1 cellular context compared by ENCODE assay signal in the genomic region with DNA sequence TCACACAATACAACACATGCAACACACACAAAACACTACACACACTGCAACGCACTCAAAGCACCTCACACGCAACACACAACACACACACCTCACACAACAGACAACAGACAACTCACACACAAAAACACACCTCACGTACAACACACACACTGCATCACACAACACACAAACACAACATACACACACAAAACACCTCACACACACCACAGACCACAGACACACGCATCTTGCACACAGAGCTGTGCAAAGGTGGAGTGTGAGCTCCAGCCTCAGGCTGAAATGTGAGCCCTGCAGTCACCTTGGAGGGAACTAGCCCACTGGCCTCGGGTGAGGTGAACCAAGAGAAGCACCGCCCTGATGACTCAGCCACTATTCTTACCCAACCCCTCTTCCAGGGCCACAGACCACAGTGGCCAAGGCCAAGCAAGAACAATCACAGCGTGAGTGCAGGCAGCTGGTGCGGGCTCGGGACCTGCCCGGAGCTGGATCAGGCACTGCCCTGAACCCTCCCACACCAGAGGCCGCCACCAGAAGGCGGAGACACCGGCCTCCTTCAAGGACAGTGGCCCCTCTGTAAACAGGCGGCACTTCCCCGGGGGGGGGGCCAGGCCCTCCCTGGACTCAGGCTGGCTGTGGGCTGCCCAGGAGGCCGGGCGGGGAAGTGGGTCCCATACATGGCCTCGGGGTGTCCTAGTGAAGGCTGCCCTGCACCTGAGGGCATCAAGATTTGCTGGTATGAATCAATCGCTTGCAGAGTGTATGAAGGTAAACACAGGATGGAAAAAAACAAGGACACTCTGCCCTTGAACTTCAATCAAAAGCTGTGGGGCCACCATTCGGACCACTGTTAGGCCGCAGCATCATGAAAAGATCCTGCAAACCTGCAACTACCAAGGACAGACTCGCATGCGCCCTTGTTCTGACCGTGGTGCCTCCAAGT.
TF ChIP-seq lines count a peak whose summit lies in the region.

No MANE protein-coding gene starts in this region.

TF ChIP-seq in HepG2, 621 proteins besides CTCF, POLR2A, EP300 and RAD21 (continued from another document and continues in another):
- TF ChIP-seq, protein P1, sequence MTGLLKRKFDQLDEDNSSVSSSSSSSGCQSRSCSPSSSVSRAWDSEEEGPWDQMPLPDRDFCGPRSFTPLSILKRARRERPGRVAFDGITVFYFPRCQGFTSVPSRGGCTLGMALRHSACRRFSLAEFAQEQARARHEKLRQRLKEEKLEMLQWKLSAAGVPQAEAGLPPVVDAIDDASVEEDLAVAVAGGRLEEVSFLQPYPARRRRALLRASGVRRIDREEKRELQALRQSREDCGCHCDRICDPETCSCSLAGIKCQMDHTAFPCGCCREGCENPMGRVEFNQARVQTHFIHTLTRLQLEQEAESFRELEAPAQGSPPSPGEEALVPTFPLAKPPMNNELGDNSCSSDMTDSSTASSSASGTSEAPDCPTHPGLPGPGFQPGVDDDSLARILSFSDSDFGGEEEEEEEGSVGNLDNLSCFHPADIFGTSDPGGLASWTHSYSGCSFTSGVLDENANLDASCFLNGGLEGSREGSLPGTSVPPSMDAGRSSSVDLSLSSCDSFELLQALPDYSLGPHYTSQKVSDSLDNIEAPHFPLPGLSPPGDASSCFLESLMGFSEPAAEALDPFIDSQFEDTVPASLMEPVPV (CRISPR knock-in tag; IDR thresholded peaks at IDR 0.05): peak; percentile 57; the same call in 1 of the 2 replicates
- TF ChIP-seq SMAD1 (CRISPR knock-in tag; IDR thresholded peaks at IDR 0.05; ENCODE audit: borderline replicate concordance, low read depth) (peak; percentile 51; the same call in 1 of the 2 replicates), ZNF343 (CRISPR knock-in tag; IDR thresholded peaks at IDR 0.05) (no peak), ISL2 (CRISPR knock-in tag; IDR thresholded peaks at IDR 0.05) (peak; percentile 69), MXI1 (IDR thresholded peaks at IDR 0.05; ENCODE audit: borderline replicate concordance, low read depth, low read length) (peak; percentile 61; the same call in 1 of the 3 replicates), MTF2 (CRISPR knock-in tag; IDR thresholded peaks at IDR 0.05; ENCODE audit: borderline replicate concordance) (no peak), STAT5B (CRISPR knock-in tag; IDR thresholded peaks at IDR 0.05) (no peak), ZNF720 (CRISPR knock-in tag; IDR thresholded peaks at IDR 0.05) (no peak), DR1 (CRISPR knock-in tag; IDR thresholded peaks at IDR 0.05) (peak; percentile 64; the same call in 1 of the 2 replicates), CBFB (CRISPR knock-in tag; IDR thresholded peaks at IDR 0.05) (peak; percentile 94), ZNF713 (CRISPR knock-in tag; IDR thresholded peaks at IDR 0.05) (no peak), CC2D1A (CRISPR knock-in tag; IDR thresholded peaks at IDR 0.05) (peak; percentile 76; the same call in 1 of the 2 replicates), SOX6 (IDR thresholded peaks at IDR 0.05) (no peak), SOX6 (CRISPR knock-in tag; IDR thresholded peaks at IDR 0.05) (peak; percentile 99), SP5 (CRISPR knock-in tag; IDR thresholded peaks at IDR 0.05; ENCODE audit: borderline replicate concordance, low read depth) (peak; percentile 93), BORCS8-MEF2B (CRISPR knock-in tag; IDR thresholded peaks at IDR 0.05) (no peak; the same call in 1 of the 2 replicates), MEIS1 (CRISPR knock-in tag; IDR thresholded peaks at IDR 0.05; ENCODE audit: borderline replicate concordance) (peak; percentile 71; the same call in 1 of the 2 replicates), ADNP (CRISPR knock-in tag; IDR thresholded peaks at IDR 0.05) (peak; percentile 25), NR2F6 (IDR thresholded peaks at IDR 0.05) (peak; percentile 73), NR2F6 (CRISPR knock-in tag; IDR thresholded peaks at IDR 0.05) (peak; percentile 88), TARDBP (CRISPR knock-in tag; IDR thresholded peaks at IDR 0.05) (peak; percentile 86; the same call in 1 of the 2 replicates), ZNF24 (IDR thresholded peaks at IDR 0.05) (no peak), SALL2 (CRISPR knock-in tag; IDR thresholded peaks at IDR 0.05) (no peak; the same call in 1 of the 2 replicates)
- TF ChIP-seq, protein P2, sequence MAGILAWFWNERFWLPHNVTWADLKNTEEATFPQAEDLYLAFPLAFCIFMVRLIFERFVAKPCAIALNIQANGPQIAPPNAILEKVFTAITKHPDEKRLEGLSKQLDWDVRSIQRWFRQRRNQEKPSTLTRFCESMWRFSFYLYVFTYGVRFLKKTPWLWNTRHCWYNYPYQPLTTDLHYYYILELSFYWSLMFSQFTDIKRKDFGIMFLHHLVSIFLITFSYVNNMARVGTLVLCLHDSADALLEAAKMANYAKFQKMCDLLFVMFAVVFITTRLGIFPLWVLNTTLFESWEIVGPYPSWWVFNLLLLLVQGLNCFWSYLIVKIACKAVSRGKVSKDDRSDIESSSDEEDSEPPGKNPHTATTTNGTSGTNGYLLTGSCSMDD (CRISPR knock-in tag; IDR thresholded peaks at IDR 0.05): no peak
- TF ChIP-seq, protein P3, sequence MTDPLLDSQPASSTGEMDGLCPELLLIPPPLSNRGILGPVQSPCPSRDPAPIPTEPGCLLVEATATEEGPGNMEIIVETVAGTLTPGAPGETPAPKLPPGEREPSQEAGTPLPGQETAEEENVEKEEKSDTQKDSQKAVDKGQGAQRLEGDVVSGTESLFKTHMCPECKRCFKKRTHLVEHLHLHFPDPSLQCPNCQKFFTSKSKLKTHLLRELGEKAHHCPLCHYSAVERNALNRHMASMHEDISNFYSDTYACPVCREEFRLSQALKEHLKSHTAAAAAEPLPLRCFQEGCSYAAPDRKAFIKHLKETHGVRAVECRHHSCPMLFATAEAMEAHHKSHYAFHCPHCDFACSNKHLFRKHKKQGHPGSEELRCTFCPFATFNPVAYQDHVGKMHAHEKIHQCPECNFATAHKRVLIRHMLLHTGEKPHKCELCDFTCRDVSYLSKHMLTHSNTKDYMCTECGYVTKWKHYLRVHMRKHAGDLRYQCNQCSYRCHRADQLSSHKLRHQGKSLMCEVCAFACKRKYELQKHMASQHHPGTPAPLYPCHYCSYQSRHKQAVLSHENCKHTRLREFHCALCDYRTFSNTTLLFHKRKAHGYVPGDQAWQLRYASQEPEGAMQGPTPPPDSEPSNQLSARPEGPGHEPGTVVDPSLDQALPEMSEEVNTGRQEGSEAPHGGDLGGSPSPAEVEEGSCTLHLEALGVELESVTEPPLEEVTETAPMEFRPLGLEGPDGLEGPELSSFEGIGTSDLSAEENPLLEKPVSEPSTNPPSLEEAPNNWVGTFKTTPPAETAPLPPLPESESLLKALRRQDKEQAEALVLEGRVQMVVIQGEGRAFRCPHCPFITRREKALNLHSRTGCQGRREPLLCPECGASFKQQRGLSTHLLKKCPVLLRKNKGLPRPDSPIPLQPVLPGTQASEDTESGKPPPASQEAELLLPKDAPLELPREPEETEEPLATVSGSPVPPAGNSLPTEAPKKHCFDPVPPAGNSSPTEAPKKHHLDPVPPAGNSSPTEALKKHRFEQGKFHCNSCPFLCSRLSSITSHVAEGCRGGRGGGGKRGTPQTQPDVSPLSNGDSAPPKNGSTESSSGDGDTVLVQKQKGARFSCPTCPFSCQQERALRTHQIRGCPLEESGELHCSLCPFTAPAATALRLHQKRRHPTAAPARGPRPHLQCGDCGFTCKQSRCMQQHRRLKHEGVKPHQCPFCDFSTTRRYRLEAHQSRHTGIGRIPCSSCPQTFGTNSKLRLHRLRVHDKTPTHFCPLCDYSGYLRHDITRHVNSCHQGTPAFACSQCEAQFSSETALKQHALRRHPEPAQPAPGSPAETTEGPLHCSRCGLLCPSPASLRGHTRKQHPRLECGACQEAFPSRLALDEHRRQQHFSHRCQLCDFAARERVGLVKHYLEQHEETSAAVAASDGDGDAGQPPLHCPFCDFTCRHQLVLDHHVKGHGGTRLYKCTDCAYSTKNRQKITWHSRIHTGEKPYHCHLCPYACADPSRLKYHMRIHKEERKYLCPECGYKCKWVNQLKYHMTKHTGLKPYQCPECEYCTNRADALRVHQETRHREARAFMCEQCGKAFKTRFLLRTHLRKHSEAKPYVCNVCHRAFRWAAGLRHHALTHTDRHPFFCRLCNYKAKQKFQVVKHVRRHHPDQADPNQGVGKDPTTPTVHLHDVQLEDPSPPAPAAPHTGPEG (CRISPR knock-in tag; IDR thresholded peaks at IDR 0.05): no peak
- TF ChIP-seq, protein P4, sequence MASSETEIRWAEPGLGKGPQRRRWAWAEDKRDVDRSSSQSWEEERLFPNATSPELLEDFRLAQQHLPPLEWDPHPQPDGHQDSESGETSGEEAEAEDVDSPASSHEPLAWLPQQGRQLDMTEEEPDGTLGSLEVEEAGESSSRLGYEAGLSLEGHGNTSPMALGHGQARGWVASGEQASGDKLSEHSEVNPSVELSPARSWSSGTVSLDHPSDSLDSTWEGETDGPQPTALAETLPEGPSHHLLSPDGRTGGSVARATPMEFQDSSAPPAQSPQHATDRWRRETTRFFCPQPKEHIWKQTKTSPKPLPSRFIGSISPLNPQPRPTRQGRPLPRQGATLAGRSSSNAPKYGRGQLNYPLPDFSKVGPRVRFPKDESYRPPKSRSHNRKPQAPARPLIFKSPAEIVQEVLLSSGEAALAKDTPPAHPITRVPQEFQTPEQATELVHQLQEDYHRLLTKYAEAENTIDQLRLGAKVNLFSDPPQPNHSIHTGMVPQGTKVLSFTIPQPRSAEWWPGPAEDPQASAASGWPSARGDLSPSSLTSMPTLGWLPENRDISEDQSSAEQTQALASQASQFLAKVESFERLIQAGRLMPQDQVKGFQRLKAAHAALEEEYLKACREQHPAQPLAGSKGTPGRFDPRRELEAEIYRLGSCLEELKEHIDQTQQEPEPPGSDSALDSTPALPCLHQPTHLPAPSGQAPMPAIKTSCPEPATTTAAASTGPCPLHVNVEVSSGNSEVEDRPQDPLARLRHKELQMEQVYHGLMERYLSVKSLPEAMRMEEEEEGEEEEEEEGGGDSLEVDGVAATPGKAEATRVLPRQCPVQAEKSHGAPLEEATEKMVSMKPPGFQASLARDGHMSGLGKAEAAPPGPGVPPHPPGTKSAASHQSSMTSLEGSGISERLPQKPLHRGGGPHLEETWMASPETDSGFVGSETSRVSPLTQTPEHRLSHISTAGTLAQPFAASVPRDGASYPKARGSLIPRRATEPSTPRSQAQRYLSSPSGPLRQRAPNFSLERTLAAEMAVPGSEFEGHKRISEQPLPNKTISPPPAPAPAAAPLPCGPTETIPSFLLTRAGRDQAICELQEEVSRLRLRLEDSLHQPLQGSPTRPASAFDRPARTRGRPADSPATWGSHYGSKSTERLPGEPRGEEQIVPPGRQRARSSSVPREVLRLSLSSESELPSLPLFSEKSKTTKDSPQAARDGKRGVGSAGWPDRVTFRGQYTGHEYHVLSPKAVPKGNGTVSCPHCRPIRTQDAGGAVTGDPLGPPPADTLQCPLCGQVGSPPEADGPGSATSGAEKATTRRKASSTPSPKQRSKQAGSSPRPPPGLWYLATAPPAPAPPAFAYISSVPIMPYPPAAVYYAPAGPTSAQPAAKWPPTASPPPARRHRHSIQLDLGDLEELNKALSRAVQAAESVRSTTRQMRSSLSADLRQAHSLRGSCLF (CRISPR knock-in tag; IDR thresholded peaks at IDR 0.05; ENCODE audit: borderline replicate concordance): no peak
- TF ChIP-seq, protein P5, sequence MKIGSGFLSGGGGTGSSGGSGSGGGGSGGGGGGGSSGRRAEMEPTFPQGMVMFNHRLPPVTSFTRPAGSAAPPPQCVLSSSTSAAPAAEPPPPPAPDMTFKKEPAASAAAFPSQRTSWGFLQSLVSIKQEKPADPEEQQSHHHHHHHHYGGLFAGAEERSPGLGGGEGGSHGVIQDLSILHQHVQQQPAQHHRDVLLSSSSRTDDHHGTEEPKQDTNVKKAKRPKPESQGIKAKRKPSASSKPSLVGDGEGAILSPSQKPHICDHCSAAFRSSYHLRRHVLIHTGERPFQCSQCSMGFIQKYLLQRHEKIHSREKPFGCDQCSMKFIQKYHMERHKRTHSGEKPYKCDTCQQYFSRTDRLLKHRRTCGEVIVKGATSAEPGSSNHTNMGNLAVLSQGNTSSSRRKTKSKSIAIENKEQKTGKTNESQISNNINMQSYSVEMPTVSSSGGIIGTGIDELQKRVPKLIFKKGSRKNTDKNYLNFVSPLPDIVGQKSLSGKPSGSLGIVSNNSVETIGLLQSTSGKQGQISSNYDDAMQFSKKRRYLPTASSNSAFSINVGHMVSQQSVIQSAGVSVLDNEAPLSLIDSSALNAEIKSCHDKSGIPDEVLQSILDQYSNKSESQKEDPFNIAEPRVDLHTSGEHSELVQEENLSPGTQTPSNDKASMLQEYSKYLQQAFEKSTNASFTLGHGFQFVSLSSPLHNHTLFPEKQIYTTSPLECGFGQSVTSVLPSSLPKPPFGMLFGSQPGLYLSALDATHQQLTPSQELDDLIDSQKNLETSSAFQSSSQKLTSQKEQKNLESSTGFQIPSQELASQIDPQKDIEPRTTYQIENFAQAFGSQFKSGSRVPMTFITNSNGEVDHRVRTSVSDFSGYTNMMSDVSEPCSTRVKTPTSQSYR (CRISPR knock-in tag; IDR thresholded peaks at IDR 0.05; ENCODE audit: borderline replicate concordance): peak; percentile 77
- TF ChIP-seq, protein P6, sequence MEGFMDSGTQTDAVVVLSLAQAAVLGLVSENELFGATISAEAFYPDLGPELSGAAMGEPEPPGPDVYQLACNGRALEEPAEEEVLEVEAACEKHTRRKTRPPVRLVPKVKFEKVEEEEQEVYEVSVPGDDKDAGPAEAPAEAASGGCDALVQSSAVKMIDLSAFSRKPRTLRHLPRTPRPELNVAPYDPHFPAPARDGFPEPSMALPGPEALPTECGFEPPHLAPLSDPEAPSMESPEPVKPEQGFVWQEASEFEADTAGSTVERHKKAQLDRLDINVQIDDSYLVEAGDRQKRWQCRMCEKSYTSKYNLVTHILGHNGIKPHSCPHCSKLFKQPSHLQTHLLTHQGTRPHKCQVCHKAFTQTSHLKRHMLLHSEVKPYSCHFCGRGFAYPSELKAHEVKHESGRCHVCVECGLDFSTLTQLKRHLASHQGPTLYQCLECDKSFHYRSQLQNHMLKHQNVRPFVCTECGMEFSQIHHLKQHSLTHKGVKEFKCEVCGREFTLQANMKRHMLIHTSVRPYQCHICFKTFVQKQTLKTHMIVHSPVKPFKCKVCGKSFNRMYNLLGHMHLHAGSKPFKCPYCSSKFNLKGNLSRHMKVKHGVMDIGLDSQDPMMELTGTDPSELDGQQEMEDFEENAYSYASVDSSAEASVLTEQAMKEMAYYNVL (CRISPR knock-in tag; IDR thresholded peaks at IDR 0.05; ENCODE audit: borderline replicate concordance): peak; percentile 92
- TF ChIP-seq, protein P7, sequence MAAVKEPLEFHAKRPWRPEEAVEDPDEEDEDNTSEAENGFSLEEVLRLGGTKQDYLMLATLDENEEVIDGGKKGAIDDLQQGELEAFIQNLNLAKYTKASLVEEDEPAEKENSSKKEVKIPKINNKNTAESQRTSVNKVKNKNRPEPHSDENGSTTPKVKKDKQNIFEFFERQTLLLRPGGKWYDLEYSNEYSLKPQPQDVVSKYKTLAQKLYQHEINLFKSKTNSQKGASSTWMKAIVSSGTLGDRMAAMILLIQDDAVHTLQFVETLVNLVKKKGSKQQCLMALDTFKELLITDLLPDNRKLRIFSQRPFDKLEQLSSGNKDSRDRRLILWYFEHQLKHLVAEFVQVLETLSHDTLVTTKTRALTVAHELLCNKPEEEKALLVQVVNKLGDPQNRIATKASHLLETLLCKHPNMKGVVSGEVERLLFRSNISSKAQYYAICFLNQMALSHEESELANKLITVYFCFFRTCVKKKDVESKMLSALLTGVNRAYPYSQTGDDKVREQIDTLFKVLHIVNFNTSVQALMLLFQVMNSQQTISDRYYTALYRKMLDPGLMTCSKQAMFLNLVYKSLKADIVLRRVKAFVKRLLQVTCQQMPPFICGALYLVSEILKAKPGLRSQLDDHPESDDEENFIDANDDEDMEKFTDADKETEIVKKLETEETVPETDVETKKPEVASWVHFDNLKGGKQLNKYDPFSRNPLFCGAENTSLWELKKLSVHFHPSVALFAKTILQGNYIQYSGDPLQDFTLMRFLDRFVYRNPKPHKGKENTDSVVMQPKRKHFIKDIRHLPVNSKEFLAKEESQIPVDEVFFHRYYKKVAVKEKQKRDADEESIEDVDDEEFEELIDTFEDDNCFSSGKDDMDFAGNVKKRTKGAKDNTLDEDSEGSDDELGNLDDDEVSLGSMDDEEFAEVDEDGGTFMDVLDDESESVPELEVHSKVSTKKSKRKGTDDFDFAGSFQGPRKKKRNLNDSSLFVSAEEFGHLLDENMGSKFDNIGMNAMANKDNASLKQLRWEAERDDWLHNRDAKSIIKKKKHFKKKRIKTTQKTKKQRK (IDR thresholded peaks at IDR 0.05; ENCODE audit: low read length): no peak
